ENCODE assay signal across 26 cellular contexts in the genomic region with DNA sequence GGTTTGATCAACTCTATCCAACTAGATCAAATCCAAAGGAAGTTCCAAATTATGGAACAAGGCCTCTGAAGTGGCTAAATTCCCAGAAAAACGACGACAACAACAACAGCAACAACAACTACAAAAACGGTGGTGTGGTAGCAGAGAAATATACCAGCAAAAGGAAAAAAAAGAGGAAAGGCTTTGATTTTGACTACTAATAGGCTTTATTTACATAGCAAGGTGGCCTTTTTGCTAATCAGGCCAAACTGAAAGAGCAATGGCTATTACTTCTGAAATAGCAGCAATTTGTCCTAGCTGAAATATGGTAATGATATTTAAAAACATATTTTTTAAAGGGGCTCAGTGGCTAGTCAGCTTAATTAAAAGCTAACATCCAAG. TPM values are rescaled to one million over a fixed set of nuclear protein-coding genes. Genes with fewer than 3 reads are reported as not detected.
A peak's percentile ranks its signal among the peaks of the same experiment; 100 is the strongest.
DNase-seq lines count a peak whose midpoint lies in the region; ATAC-seq and TF ChIP-seq lines count a peak whose summit lies in the region.
"Had no signal": no experiment of that assay in that cellular context is flagged by ENCODE, and none has a peak within 500 bp of the region (broad histone marks: within the 10 kb centered on the region; RNA-seq: fewer than 3 reads in every experiment).

No MANE protein-coding gene starts in this region.

- TF ChIP-seq CTCF in fibroblast of villous mesenchyme (IDR thresholded peaks at IDR 0.05; ENCODE audit: insufficient read depth, low read depth, low read length) = no peak
- no peak for TF ChIP-seq CTCF in PC-3 (conservative IDR thresholded peaks at IDR 0.05; ENCODE audit: low read depth, low read length)
- TF ChIP-seq CTCF in sigmoid colon (IDR thresholded peaks at IDR 0.05) = no peak

- H3K4me2 ChIP-seq in PC-3 (ENCODE audit: low read length) = no peak overlapping the region

- intact Hi-C loops in PC-3 (cut with micrococcal nuclease) (no loop called here), sigmoid colon (cut with DNase I) (no loop called here)

- TF ChIP-seq POLR2A in sigmoid colon (IDR thresholded peaks at IDR 0.05) = no peak

- H3K4me1 ChIP-seq in ACC112 (ENCODE audit: control insufficient read depth, insufficient read depth, low read length, unreplicated experiment) (no peaks in the 10 kb centered on the region), HUES64 (ENCODE audit: insufficient read depth, low read length) (peaks cover 62% of the 10 kb centered on the region), iPS-20b (ENCODE audit: insufficient read depth, low read length) (peaks cover 35% of the 10 kb centered on the region), PC-3 (ENCODE audit: insufficient read depth, low read length) (peaks cover 4% of the 10 kb centered on the region), sigmoid colon (no peaks in the 10 kb centered on the region)
- H3K4me1 ChIP-seq: Peyer's patch, SJCRH30 had no signal

- CTCF ChIA-PET in PC-3 (lab: Charles Lee) = no interaction called here

- DNase-seq in fibroblast of villous mesenchyme (ENCODE audit: low read depth) (peak; percentile 5), PC-3 (no peak), cerebellar nuclear complex (lab: John Stamatoyannopoulos, UW) (no peak), sigmoid colon (no peak)
- DNase-seq: AML-193; C1 segment of cervical spinal cord; CD8-positive, alpha-beta T cell; DND-41; IMR-90; MV-4-11; NCI-H1694; NCI-H2081 treated with DMSO at 0.1 percent for 48 hours; NCI-H2171 treated with DMSO at 0.1 percent for 48 hours; NCI-H524 treated with DMSO at 0.1 percent for 48 hours; NCI-H82; Peyer's patch; SJCRH30 had no signal

- no peaks in the 10 kb centered on the region for H3K9me2 ChIP-seq in PC-3 (replicated peaks; ENCODE audit: low read length)

- ATAC-seq in PC-3 = no peak
- ATAC-seq in GM19035 (IDR thresholded peaks at IDR 0.05; ENCODE audit: unreplicated experiment) = no peak
- ATAC-seq: CD8-positive, alpha-beta T cell had no signal

- H2AFZ ChIP-seq in ACC112 (ENCODE audit: low read length, unreplicated experiment) (peak overlapping the region; percentile 50), PC-3 (ENCODE audit: low read length) (no peak overlapping the region)

- H3K9ac ChIP-seq in HUES64 (ENCODE audit: low read depth, low read length) = peak overlapping the region; percentile 97
- peak overlapping the region; percentile 97 for H3K9ac ChIP-seq in iPS-20b (ENCODE audit: low read depth, low read length)
- H3K9ac ChIP-seq in PC-3 (ENCODE audit: low read length) = no peak overlapping the region

- H3K4me3 ChIP-seq in ACC112 (ENCODE audit: low read depth, low read length) = no peak overlapping the region
- peak overlapping the region; percentile 54 for H3K4me3 ChIP-seq in HUES64 (ENCODE audit: low read length)
- H3K4me3 ChIP-seq in fibroblast of villous mesenchyme (ENCODE audit: low read depth, low read length) = no peak overlapping the region
- peak overlapping the region; percentile 70 for H3K4me3 ChIP-seq in iPS-20b (ENCODE audit: low read length)
- no peak overlapping the region for H3K4me3 ChIP-seq in PC-3 (ENCODE audit: low read length)
- no peak overlapping the region for H3K4me3 ChIP-seq in sigmoid colon
- H3K4me3 ChIP-seq: Peyer's patch, SJCRH30 had no signal

- H3K9me3 ChIP-seq in HUES64 (ENCODE audit: insufficient read depth, low read depth, low read length) = no peaks in the 10 kb centered on the region
- no peaks in the 10 kb centered on the region for H3K9me3 ChIP-seq in iPS-20b (ENCODE audit: insufficient read depth, low read depth, low read length)
- no peaks in the 10 kb centered on the region for H3K9me3 ChIP-seq in PC-3 (ENCODE audit: low read length)
- H3K9me3 ChIP-seq in sigmoid colon = no peaks in the 10 kb centered on the region
- H3K9me3 ChIP-seq: Peyer's patch, SJCRH30 had no signal

- H3K27ac ChIP-seq in ACC112 (ENCODE audit: low read depth, low read length) (no peak overlapping the region), HUES64 (ENCODE audit: low read depth, low read length) (peak overlapping the region; percentile 100), iPS-20b (ENCODE audit: low read length) (peak overlapping the region; percentile 87), PC-3 (ENCODE audit: low read length) (no peak overlapping the region), sigmoid colon (no peak overlapping the region)
- H3K27ac ChIP-seq: 22Rv1, HL-60, Peyer's patch, SJCRH30 had no signal

- BruUV-seq in PC-3 (replicated peaks; lab: Mats Ljungman, UMichigan) = no TSS peak

- 0% methylated on average over 1 of the region's 3 CpGs for WGBS in HUES64
- WGBS in sigmoid colon, 2 donors = 65 to 81% methylated on average over 3 of the region's 3 CpGs

- H3K27me3 ChIP-seq in ACC112 (ENCODE audit: insufficient read depth, low read length) (peaks cover 16% of the 10 kb centered on the region; the same call in 1 of the 2 replicates), HUES64 (ENCODE audit: insufficient read depth, low read length) (no peaks in the 10 kb centered on the region), iPS-20b (ENCODE audit: insufficient read depth, low read length) (no peaks in the 10 kb centered on the region), PC-3 (ENCODE audit: low read length) (no peaks in the 10 kb centered on the region), sigmoid colon (no peaks in the 10 kb centered on the region)
- H3K27me3 ChIP-seq: Peyer's patch had no signal

- POLR2A ChIA-PET in PC-3 (lab: Charles Lee; ENCODE audit: unreplicated experiment) = no interaction called here

- H4K20me1 ChIP-seq in PC-3 (ENCODE audit: low read length) = no peaks in the 10 kb centered on the region

- H3K79me2 ChIP-seq in ACC112 (ENCODE audit: control insufficient read depth, insufficient read depth, low read length, unreplicated experiment) (no peaks in the 10 kb centered on the region), PC-3 (ENCODE audit: low read length) (no peaks in the 10 kb centered on the region)

- no peaks in the 10 kb centered on the region for H3F3A ChIP-seq in PC-3 (ENCODE audit: low read length, unreplicated experiment)

- no peak for TF ChIP-seq EP300 in sigmoid colon (IDR thresholded peaks at IDR 0.05)

- no peaks in the 10 kb centered on the region for H3K36me3 ChIP-seq in ACC112 (ENCODE audit: insufficient read depth, low read length)
- H3K36me3 ChIP-seq in HUES64 (ENCODE audit: insufficient read depth, low read length) = no peaks in the 10 kb centered on the region
- peaks cover under 1% of the 10 kb centered on the region; the same call in 1 of the 2 replicates for H3K36me3 ChIP-seq in iPS-20b (ENCODE audit: insufficient read depth, low read depth, low read length)
- H3K36me3 ChIP-seq in PC-3 (ENCODE audit: low read depth, low read length) = no peaks in the 10 kb centered on the region
- no peaks in the 10 kb centered on the region for H3K36me3 ChIP-seq in sigmoid colon
- H3K36me3 ChIP-seq: Peyer's patch, SJCRH30 had no signal

RNA-seq across cellular contexts. Expression of a gene that starts 40.8 kb away (rescaled TPM):
- polyA plus RNA-seq in HUES64 (2013, experiment 1 of 2) = 1.8 TPM
- polyA plus RNA-seq in HUES64 (2013, experiment 2 of 2) = 2.0 TPM
- not detected in 2 replicates for total RNA-seq in fibroblast of villous mesenchyme
- not detected in 2 replicates for total RNA-seq in PC-3 (2014; rRNA removed)
- total RNA-seq in sigmoid colon = not detected
- polyA plus RNA-seq in sigmoid colon = under 1 TPM in 1 of 3 donors, not detected in 2; 0.09 TPM
- total RNA-seq: CD8-positive, alpha-beta T cell; G401; H4; HT-29; IMR-90; Peyer's patch; SJCRH30 had no signal
- polyA plus RNA-seq: IMR-90 had no signal

RNA-seq across cellular contexts. Expression of a gene that starts 56.6 kb away (rescaled TPM):
- 68.3 TPM for polyA plus RNA-seq in HUES64 (2013, experiment 1 of 2)
- 72.9 TPM for polyA plus RNA-seq in HUES64 (2013, experiment 2 of 2)
- 34.8 and 43.2 TPM in 2 replicates for total RNA-seq in fibroblast of villous mesenchyme
- total RNA-seq in PC-3 (2014; rRNA removed) = 47.6 and 55.5 TPM in 2 replicates
- total RNA-seq in sigmoid colon = 10 to 100 TPM; 49.4 to 66.4 (median 58.7) TPM
- polyA plus RNA-seq in sigmoid colon = 10 to 100 TPM; 30.0 to 44.2 (median 36.1) TPM

Comparison
In these comparisons a context has a peak if more than half of its experiments do, and no peak if none do; other contexts are left out.
1. H3K27ac ChIP-seq: peak in HUES64 (single experiment) and iPS-20b (single experiment); none in ACC112 (single experiment), PC-3 (single experiment) and sigmoid colon (0 of 4).
2. H3K4me3 ChIP-seq: peak in HUES64 (single experiment) and iPS-20b (single experiment); none in ACC112 (single experiment), fibroblast of villous mesenchyme (single experiment), PC-3 (single experiment) and sigmoid colon (0 of 4).